In the genomic region with DNA sequence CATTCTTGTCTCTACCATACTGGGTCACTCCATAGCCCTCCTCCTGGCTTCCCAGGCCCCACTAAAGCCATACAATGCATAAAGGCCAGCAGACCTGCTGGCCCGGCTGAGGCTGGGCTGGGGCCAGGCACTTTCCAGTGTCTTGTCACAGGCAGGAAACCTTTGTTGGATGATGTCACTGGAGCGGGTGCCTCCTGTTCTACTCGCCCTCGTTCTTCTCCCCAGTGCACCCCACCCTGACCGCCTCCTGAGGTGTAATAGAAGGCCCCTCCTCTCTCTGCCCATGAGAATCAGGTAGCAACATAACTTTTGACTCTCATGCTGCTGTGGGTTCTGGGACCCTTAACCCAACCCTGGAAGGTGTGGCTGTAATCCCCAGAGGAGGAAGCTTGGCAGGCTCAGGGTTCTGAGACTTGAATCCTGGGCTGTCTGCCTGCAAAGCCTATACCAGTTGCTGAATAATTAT, we compare ENCODE assay signal across 16 cellular contexts. TPM values are rescaled to one million over a fixed set of nuclear protein-coding genes. Genes with fewer than 3 reads are reported as not detected.
DNase-seq lines count a peak whose midpoint lies in the region; ATAC-seq and TF ChIP-seq lines count a peak whose summit lies in the region.
"Had no signal": no experiment of that assay in that cellular context is flagged by ENCODE, and none has a peak within 500 bp of the region (broad histone marks: within the 10 kb centered on the region; RNA-seq: fewer than 3 reads in every experiment).

No MANE protein-coding gene starts in this region.

- CTCF ChIA-PET in Panc1 (lab: Charles Lee): interaction anchor here (0.5 kb wide), 1 partner anchor 236 kb away, joined by 4 read pairs; no protein-coding TSS in a partner anchor
- CTCF ChIA-PET in Caco-2 (lab: Charles Lee): no interaction called here

- H3K4me3 ChIP-seq in Panc1 (ENCODE audit: low read depth in 2 of 2, low read length in 2 of 2) (no peak overlapping the region), tibial nerve (no peak overlapping the region), Caco-2 (ENCODE audit: low read depth, low read length) (no peak overlapping the region)

- H3K27ac Mint-ChIP-seq in nephron (peak overlapping the region in 2 of 3 experiments; percentile 71 to 85), Caco-2 (ENCODE audit: unreplicated experiment) (no peak overlapping the region)
- H3K27ac Mint-ChIP-seq: activated B cell treated with CpG ODN at 0.5 μM for 24 hours had no signal

- H3K4me3 Mint-ChIP-seq in nephron: peak overlapping the region in 2 of 3 experiments; percentile 31 to 59
- no peak overlapping the region for H3K4me3 Mint-ChIP-seq in Caco-2 (ENCODE audit: unreplicated experiment)
- H3K4me3 Mint-ChIP-seq: activated B cell treated with CpG ODN at 0.5 μM for 24 hours had no signal

- TF ChIP-seq CTCF in Panc1 (IDR thresholded peaks at IDR 0.05) (no peak), nephron (IDR thresholded peaks at IDR 0.05; ENCODE audit: unreplicated experiment in 3 of 3) (no peak), tibial nerve (IDR thresholded peaks at IDR 0.05) (no peak), Caco-2 (IDR thresholded peaks at IDR 0.05; ENCODE audit: insufficient read depth in 1 of 2, low read depth in 1 of 2, low read length in 1 of 2, severe bottlenecking in 1 of 2, unreplicated experiment in 1 of 2) (no peak)

- intact Hi-C loops in Panc1 (cut with micrococcal nuclease; ENCODE audit: unreplicated experiment): loop anchor here (10.0 kb wide), 1 partner anchor 53 kb away; a partner anchor contains a TSS
- intact Hi-C loops in Right ventricle myocardium superior (cut with DNase I): no loop called here
- intact Hi-C loops in Caco-2 (cut with micrococcal nuclease; ENCODE audit: unreplicated experiment): no loop called here

- no peak for TF ChIP-seq POLR2A in tibial nerve (IDR thresholded peaks at IDR 0.05)

- ATAC-seq in Panc1: peak; percentile 46; the same call in 1 of the 2 replicates
- peak; percentile 46 for ATAC-seq in Right ventricle myocardium superior (ENCODE audit: poor library complexity)
- ATAC-seq in GM19351 (IDR thresholded peaks at IDR 0.05; ENCODE audit: unreplicated experiment): no peak
- ATAC-seq in GM18873 (IDR thresholded peaks at IDR 0.05; ENCODE audit: low FRiP score, unreplicated experiment): no peak

- H3K4me1 Mint-ChIP-seq in nephron: peaks cover 32% of the 10 kb centered on the region
- peaks cover 12% of the 10 kb centered on the region for H3K4me1 Mint-ChIP-seq in Caco-2 (ENCODE audit: low read depth, unreplicated experiment)
- H3K4me1 Mint-ChIP-seq: activated B cell treated with CpG ODN at 0.5 μM for 24 hours had no signal

- POLR2A ChIA-PET in Panc1 (lab: Charles Lee): interaction anchor here (0.6 kb wide), 1 partner anchor 204 kb away, joined by 11 read pairs; no protein-coding TSS in a partner anchor
- POLR2A ChIA-PET in Caco-2 (lab: Charles Lee): no interaction called here

- H3K4me1 ChIP-seq in Panc1 (ENCODE audit: control insufficient read depth, insufficient read depth, low read length) (peaks cover 24% of the 10 kb centered on the region), tibial nerve (peaks cover 0 to 80% (median 44%) of the 10 kb centered on the region in 4 donors), Caco-2 (no peaks in the 10 kb centered on the region)

- H3K36me3 Mint-ChIP-seq in nephron (ENCODE audit: low read depth) (no peaks in the 10 kb centered on the region), Caco-2 (ENCODE audit: insufficient read depth, unreplicated experiment) (peaks cover 5% of the 10 kb centered on the region)
- H3K36me3 Mint-ChIP-seq: brain had no signal

- BruUV-seq in Panc1 (replicated peaks; lab: Mats Ljungman, UMichigan): no TSS peak
- no TSS peak for BruUV-seq in Caco-2 (replicated peaks; lab: Mats Ljungman, UMichigan)

- DNase-seq in Panc1 (ENCODE audit: low read depth, low spot score): no peak
- peak; percentile 58 for DNase-seq in Right ventricle myocardium superior
- DNase-seq in tibial nerve (ENCODE audit: low spot score in 2 of 2): no peak
- DNase-seq in Caco-2: no peak
- no peak for DNase-seq in glomerular visceral epithelial cell (ENCODE audit: extremely low spot score)
- DNase-seq: activated B cell treated with CpG ODN at 0.5 μM for 24 hours; activated naive CD4-positive, alpha-beta T cell treated with Interleukin-2 at 50 U/mL for 16 hours; effector CD8-positive, alpha-beta T cell; NCI-H2081 treated with DMSO at 0.1 percent for 48 hours; NCI-H748 treated with DMSO at 0.1 percent for 48 hours; SW 1271; trophoblast cell had no signal

- TF ChIP-seq EP300 in tibial nerve (IDR thresholded peaks at IDR 0.05): no peak

- no peaks in the 10 kb centered on the region for H3K9me3 Mint-ChIP-seq in nephron
- H3K9me3 Mint-ChIP-seq in Caco-2 (ENCODE audit: unreplicated experiment): peaks cover 12% of the 10 kb centered on the region
- H3K9me3 Mint-ChIP-seq: activated B cell treated with CpG ODN at 0.5 μM for 24 hours had no signal

- 37 to 45% methylated on average over 5 of the region's 5 CpGs for WGBS in tibial nerve, 2 donors

- H3K27me3 ChIP-seq in Panc1 (ENCODE audit: control insufficient read depth, insufficient read depth, low read length) (no peaks in the 10 kb centered on the region), tibial nerve (no peaks in the 10 kb centered on the region), Caco-2 (replicated peaks; ENCODE audit: control insufficient read depth, insufficient read depth, low read length) (no peaks in the 10 kb centered on the region)

- in situ Hi-C loops in Panc1 (cut with HindIII; ENCODE audit: low pct_unique_long_range_greater_than_20kb, low sequenced_read_pairs): no loop called here

- H3K36me3 ChIP-seq in Panc1 (ENCODE audit: control insufficient read depth, insufficient read depth, low read length) (no peaks in the 10 kb centered on the region), tibial nerve (peaks cover 0 to 1% (median 0%) of the 10 kb centered on the region in 3 donors), Caco-2 (ENCODE audit: control insufficient read depth, insufficient read depth, low read length) (no peaks in the 10 kb centered on the region)

- H3K27ac ChIP-seq in Panc1 (ENCODE audit: low read length) (peak overlapping the region; percentile 79), tibial nerve (peak overlapping the region; percentile 50 to 96 (median 80))

- H3K9me3 ChIP-seq in Panc1 (ENCODE audit: control insufficient read depth, insufficient read depth, low read depth, low read length) (no peaks in the 10 kb centered on the region), tibial nerve (no peaks in the 10 kb centered on the region), Caco-2 (peaks cover 5% of the 10 kb centered on the region; the same call in 1 of the 2 replicates)

- peaks cover 10% of the 10 kb centered on the region for H3K27me3 Mint-ChIP-seq in nephron (ENCODE audit: low read depth)
- H3K27me3 Mint-ChIP-seq in Caco-2 (ENCODE audit: insufficient read depth, unreplicated experiment): no peaks in the 10 kb centered on the region
- H3K27me3 Mint-ChIP-seq: activated B cell treated with CpG ODN at 0.5 μM for 24 hours had no signal

RNA-seq across cellular contexts. Expression of a gene that starts 54.2 kb away (rescaled TPM):
- total RNA-seq in Panc1 (2021; ENCODE audit: unreplicated experiment): 5.8 TPM
- polyA plus RNA-seq in Panc1 (2012; ENCODE audit: insufficient read length): 7.1 TPM
- 1.6 TPM for total RNA-seq in Right ventricle myocardium superior
- total RNA-seq in tibial nerve: 10 to 100 TPM; 49.6 to 89.4 (median 60.9) TPM
- 0.49 and 0.50 TPM in 2 replicates for total RNA-seq in Caco-2 (2022)

Comparison
In these comparisons a context has a peak if more than half of its experiments do, and no peak if none do; other contexts are left out.
1. ATAC-seq: peak in Panc1 (single experiment) and Right ventricle myocardium superior (single experiment); none in GM19351 (single experiment) and GM18873 (single experiment).